In the genomic region with DNA sequence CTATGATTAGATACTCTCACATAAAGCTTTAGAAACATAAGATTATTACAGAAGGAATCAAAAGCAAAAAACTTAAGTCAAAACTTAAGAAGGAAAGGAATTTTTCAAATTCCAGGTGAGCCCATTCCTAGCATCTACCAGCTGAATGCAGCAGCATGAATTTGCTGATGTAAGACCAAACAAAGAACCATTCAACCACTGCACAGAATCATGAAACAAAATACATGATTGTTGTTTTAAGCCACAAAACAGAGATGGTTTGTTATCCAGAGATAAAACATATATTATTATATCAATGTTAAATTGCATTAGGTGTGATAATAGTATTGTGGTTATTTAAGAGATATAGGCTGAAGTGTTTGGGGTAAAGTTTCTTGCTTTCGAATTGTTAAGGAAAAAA, we compare ENCODE assay signal across 28 cellular contexts.
"Had no signal": no experiment of that assay in that cellular context is flagged by ENCODE, and none has a peak within 500 bp of the region (broad histone marks: within the 10 kb centered on the region; RNA-seq: fewer than 3 reads in every experiment).

No MANE protein-coding gene starts in this region.

- FAIRE-seq: endometrium, keratinocyte, pancreas, urothelium cell line had no signal

- ATAC-seq: effector memory CD8-positive, alpha-beta T cell; mucosa of descending colon; natural killer cell treated with Interleukin-12 subunit alpha and Interleukin-12 subunit beta and Interleukin-15 and Interleukin-18, amount 100 ng/mL, for 72 hours; pancreas; sciatic nerve; stimulated activated naive CD8-positive, alpha-beta T cell treated with anti-CD3 and anti-CD28 coated beads, Interleukin-15, amount 100 ng/mL, for 72 hours had no signal

- DNase-seq: dermis blood vessel endothelial cell; effector memory CD8-positive, alpha-beta T cell; erythroblast; esophagus squamous epithelium; foreskin melanocyte; mesenchymal stem cell; mucosa of descending colon; naive B cell; pancreas; stimulated activated CD4-positive, alpha-beta T cell treated with anti-CD3 and anti-CD28 coated beads, Interleukin-12 subunit alpha, Interleukin-12 subunit beta, amount 100 ng/mL, for 4 hours; stimulated activated CD4-positive, alpha-beta T cell treated with anti-CD3 and anti-CD28 coated beads, Interleukin-1b, Interleukin-23, amount 100 ng/mL, for 48 hours; stimulated activated CD4-positive, alpha-beta T cell treated with anti-CD3 and anti-CD28 coated beads, Interleukin-4, amount 100 ng/mL, for 1 hour; stimulated activated CD8-positive, alpha-beta memory T cell treated with anti-CD3 and anti-CD28 coated beads, Interleukin-4, amount 100 ng/mL, for 48 hours; stimulated activated naive CD4-positive, alpha-beta T cell; stimulated activated naive CD8-positive, alpha-beta T cell treated with anti-CD3 and anti-CD28 coated beads, Interleukin-15, amount 100 ng/mL, for 72 hours; upper lobe of left lung had no signal

- H3K9me3 ChIP-seq: esophagus squamous epithelium, mucosa of descending colon, neutrophil, pancreas, right atrium auricular region, thoracic aorta, tibial nerve, upper lobe of left lung had no signal

- H3K4me1 ChIP-seq: esophagus squamous epithelium, right atrium auricular region, upper lobe of left lung had no signal

- H3K27ac ChIP-seq: coronary artery, esophagus squamous epithelium, neutrophil, pancreas, right atrium auricular region, thoracic aorta, tibial nerve, upper lobe of left lung had no signal

- H3K36me3 ChIP-seq: pancreas had no signal

- H3K4me3 ChIP-seq: coronary artery, esophagus squamous epithelium, lung, mucosa of descending colon, pancreas, right atrium auricular region, smooth muscle cell, thoracic aorta, tibial nerve, upper lobe of left lung had no signal

- H3K27me3 ChIP-seq: esophagus squamous epithelium, neutrophil, pancreas, right atrium auricular region, tibial nerve, upper lobe of left lung had no signal
